In genomic region chr4:156322592-156322991, GRCh38 we compare ENCODE assay signal across 10 cellular contexts.
DNase-seq lines count a peak whose midpoint lies in the region; TF ChIP-seq lines count a peak whose summit lies in the region.
"Had no signal": no experiment of that assay in that cellular context is flagged by ENCODE, and none has a peak within 500 bp of the region (broad histone marks: within the 10 kb centered on the region; RNA-seq: fewer than 3 reads in every experiment).

No MANE protein-coding gene starts in this region.

- no peak overlapping the region for H3K4me3 ChIP-seq in foreskin fibroblast (ENCODE audit: low read depth in 1 of 2, low read length in 2 of 2)
- H3K4me3 ChIP-seq in tibial artery, result no peak overlapping the region

- DNase-seq in HCEC 1CT (peak; percentile 78), amniotic stem cell (lab: John Stamatoyannopoulos, UW) (peak; percentile 49), foreskin fibroblast (peak; percentile 77 to 87), mucosa of gallbladder (ENCODE audit: low spot score) (no peak), HuH-7.5 (ENCODE audit: low spot score) (no peak), tibial artery (no peak)
- no peak for DNase-seq in stimulated activated CD4-positive, alpha-beta T cell treated with anti-CD3 and anti-CD28 coated beads, Interleukin-2, amount 100 ng/mL, for 48 hours
- DNase-seq: activated CD4-positive, alpha-beta T cell treated with anti-CD3 and anti-CD28 coated beads, Interleukin-2, amount 50 U/mL, for 4 hours; erythroblast; NCI-H2227 treated with DMSO at 0.1 percent for 48 hours had no signal

- no peaks in the 10 kb centered on the region for H3K36me3 ChIP-seq in tibial artery

- H3K27me3 ChIP-seq in tibial artery, result no peaks in the 10 kb centered on the region

- no peak for TF ChIP-seq CTCF in foreskin fibroblast (IDR thresholded peaks at IDR 0.05; ENCODE audit: low read depth, low read length)
- no peak for TF ChIP-seq CTCF in tibial artery (IDR thresholded peaks at IDR 0.05)

- H3K27ac ChIP-seq in tibial artery, result no peak overlapping the region

- H3K9me3 ChIP-seq in tibial artery, result peaks cover 0 to under 1% (median 0%) of the 10 kb centered on the region in 3 donors

- no peaks in the 10 kb centered on the region for H3K4me1 ChIP-seq in tibial artery

- intact Hi-C loops in tibial artery (cut with DNase I; ENCODE audit: low total_unique reads), result no loop called here

Comparison
In these comparisons a context has a peak if more than half of its experiments do, and no peak if none do; other contexts are left out.
1. DNase-seq: peak in HCEC 1CT (single experiment), amniotic stem cell (single experiment) and foreskin fibroblast (2 of 2); none in mucosa of gallbladder (single experiment), HuH-7.5 (single experiment), stimulated activated CD4-positive, alpha-beta T cell treated with anti-CD3 and anti-CD28 coated beads, Interleukin-2, amount 100 ng/mL, for 48 hours (0 of 2) and tibial artery (0 of 2).